11 cellular contexts compared by ENCODE assay signal in the genomic region with DNA sequence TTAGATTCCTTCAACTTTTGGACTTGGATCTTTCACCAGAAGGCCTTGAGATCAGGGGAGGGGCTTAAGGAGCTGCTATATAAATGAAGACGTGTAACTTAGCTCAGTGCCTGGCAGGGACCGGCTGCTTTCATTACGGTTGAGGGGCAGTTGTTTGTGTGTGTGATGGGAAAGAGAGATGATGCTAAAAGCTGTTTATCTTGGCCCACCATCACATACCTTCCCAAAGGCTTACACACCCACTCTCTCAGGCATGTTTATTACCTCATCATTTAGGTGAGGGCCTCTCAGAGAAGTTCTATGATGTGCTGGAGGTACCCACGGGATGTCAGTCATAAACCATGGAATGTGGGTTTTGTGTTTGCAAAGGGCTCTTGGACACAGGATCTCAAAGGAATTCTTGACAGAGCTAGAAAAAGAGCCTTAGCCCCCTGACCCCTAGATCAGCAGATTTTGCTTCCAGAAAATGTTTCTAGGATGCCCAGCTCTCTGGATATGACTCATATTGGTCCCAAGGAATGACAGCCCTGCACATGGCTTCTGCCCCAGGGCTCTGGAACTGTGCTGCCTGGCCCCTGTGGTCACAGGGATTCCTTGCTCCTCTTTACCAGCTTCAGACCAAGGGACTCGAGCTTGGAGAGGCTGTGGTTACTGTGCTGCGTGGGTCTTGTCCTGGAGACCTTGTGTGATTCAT. TPM values are rescaled to one million over a fixed set of nuclear protein-coding genes. Genes with fewer than 3 reads are reported as not detected.
A peak's percentile ranks its signal among the peaks of the same experiment; 100 is the strongest.
DNase-seq lines count a peak whose midpoint lies in the region; ATAC-seq lines count a peak whose summit lies in the region.
"Had no signal": no experiment of that assay in that cellular context is flagged by ENCODE, and none has a peak within 500 bp of the region (broad histone marks: within the 10 kb centered on the region; RNA-seq: fewer than 3 reads in every experiment).

No MANE protein-coding gene starts in this region.

- H3K27ac Mint-ChIP-seq in dendritic cell treated with granulocyte-macrophage colony-stimulating factor and Interleukin-4, amounts not matched to agents 40 ng/mL and 50 ng/mL, for 4 days: peak overlapping the region; percentile 20
- H3K27ac Mint-ChIP-seq in activated T-helper 1 cell treated with anti-CD3 and anti-CD28 coated beads, Interleukin-12 subunit alpha, Interleukin-12 subunit beta, Interleukin-2, Interleukin-4 antibody, amounts not matched to agents 30 ng/mL and 10 ng/mL and 1 ng/mL, durations not matched to agents 14 hours and 24 hours and 36 hours: no peak overlapping the region

- DNase-seq in right cardiac atrium: no peak
- no peak for DNase-seq in Right ventricle myocardium superior
- peak; percentile 94 for DNase-seq in myocyte (ENCODE audit: low read depth)
- no peak for DNase-seq in activated T-helper 1 cell treated with anti-CD3 and anti-CD28 coated beads, Interleukin-12 subunit alpha, Interleukin-12 subunit beta, Interleukin-2, Interleukin-4 antibody, amounts not matched to agents 30 ng/mL and 10 ng/mL and 1 ng/mL, durations not matched to agents 14 hours and 24 hours and 36 hours (ENCODE audit: low spot score)
- no peak for DNase-seq in NCI-H187 (lab: John Stamatoyannopoulos, UW)
- no peak for DNase-seq in NCI-H82 treated with DMSO at 0.1 percent for 48 hours (lab: John Stamatoyannopoulos, UW; ENCODE audit: unreplicated experiment)
- DNase-seq: CD4-positive, CD25-positive, alpha-beta regulatory T cell; Kasumi-1 had no signal

- WGBS in right cardiac atrium: 71% methylated on average over 6 of the region's 6 CpGs

- peaks cover 44% of the 10 kb centered on the region for H3K4me1 Mint-ChIP-seq in dendritic cell treated with granulocyte-macrophage colony-stimulating factor and Interleukin-4, amounts not matched to agents 40 ng/mL and 50 ng/mL, for 4 days (ENCODE audit: low read depth)
- peaks cover 28% of the 10 kb centered on the region for H3K4me1 Mint-ChIP-seq in activated T-helper 1 cell treated with anti-CD3 and anti-CD28 coated beads, Interleukin-12 subunit alpha, Interleukin-12 subunit beta, Interleukin-2, Interleukin-4 antibody, amounts not matched to agents 30 ng/mL and 10 ng/mL and 1 ng/mL, durations not matched to agents 14 hours and 24 hours and 36 hours (ENCODE audit: low read depth)

- no peaks in the 10 kb centered on the region for H3K9me3 ChIP-seq in right cardiac atrium (ENCODE audit: control insufficient read depth, low read length)

- H3K4me3 ChIP-seq in right cardiac atrium (ENCODE audit: low read length): no peak overlapping the region

- no peak overlapping the region for H3K4me3 Mint-ChIP-seq in dendritic cell treated with granulocyte-macrophage colony-stimulating factor and Interleukin-4, amounts not matched to agents 40 ng/mL and 50 ng/mL, for 4 days
- no peak overlapping the region for H3K4me3 Mint-ChIP-seq in activated T-helper 1 cell treated with anti-CD3 and anti-CD28 coated beads, Interleukin-12 subunit alpha, Interleukin-12 subunit beta, Interleukin-2, Interleukin-4 antibody, amounts not matched to agents 30 ng/mL and 10 ng/mL and 1 ng/mL, durations not matched to agents 14 hours and 24 hours and 36 hours
- H3K4me3 Mint-ChIP-seq: central memory CD8-positive, alpha-beta T cell had no signal

- H3K4me1 ChIP-seq in right cardiac atrium (ENCODE audit: control insufficient read depth, insufficient read depth, low read length): peaks cover 15% of the 10 kb centered on the region

- H3K9me3 Mint-ChIP-seq in dendritic cell treated with granulocyte-macrophage colony-stimulating factor and Interleukin-4, amounts not matched to agents 40 ng/mL and 50 ng/mL, for 4 days: no peaks in the 10 kb centered on the region
- H3K9me3 Mint-ChIP-seq in activated T-helper 1 cell treated with anti-CD3 and anti-CD28 coated beads, Interleukin-12 subunit alpha, Interleukin-12 subunit beta, Interleukin-2, Interleukin-4 antibody, amounts not matched to agents 30 ng/mL and 10 ng/mL and 1 ng/mL, durations not matched to agents 14 hours and 24 hours and 36 hours: no peaks in the 10 kb centered on the region
- H3K9me3 Mint-ChIP-seq: central memory CD8-positive, alpha-beta T cell had no signal

- no peaks in the 10 kb centered on the region for H3K36me3 Mint-ChIP-seq in dendritic cell treated with granulocyte-macrophage colony-stimulating factor and Interleukin-4, amounts not matched to agents 40 ng/mL and 50 ng/mL, for 4 days (ENCODE audit: low read depth)
- H3K36me3 Mint-ChIP-seq in activated T-helper 1 cell treated with anti-CD3 and anti-CD28 coated beads, Interleukin-12 subunit alpha, Interleukin-12 subunit beta, Interleukin-2, Interleukin-4 antibody, amounts not matched to agents 30 ng/mL and 10 ng/mL and 1 ng/mL, durations not matched to agents 14 hours and 24 hours and 36 hours (ENCODE audit: low read depth): peaks cover 5% of the 10 kb centered on the region
- H3K36me3 Mint-ChIP-seq: CD4-positive, CD25-positive, alpha-beta regulatory T cell had no signal

- peak overlapping the region; percentile 81 for H3K27ac ChIP-seq in right cardiac atrium (ENCODE audit: low read length)

- H3K27me3 ChIP-seq in right cardiac atrium (ENCODE audit: control insufficient read depth, insufficient read depth): no peaks in the 10 kb centered on the region

- peak; percentile 4 to 41 for ATAC-seq in right cardiac atrium
- no peak for ATAC-seq in Right ventricle myocardium superior (ENCODE audit: poor library complexity)
- ATAC-seq in HG03045 (IDR thresholded peaks at IDR 0.05; ENCODE audit: unreplicated experiment): no peak

- intact Hi-C loops in right cardiac atrium (cut with DNase I) (no loop called here), Right ventricle myocardium superior (cut with DNase I) (no loop called here)
- intact Hi-C loops in dendritic cell treated with granulocyte-macrophage colony-stimulating factor and Interleukin-4, amounts not matched to agents 40 ng/mL and 50 ng/mL, for 4 days (cut with micrococcal nuclease): no loop called here
- intact Hi-C loops in activated T-helper 1 cell treated with anti-CD3 and anti-CD28 coated beads, Interleukin-12 subunit alpha, Interleukin-12 subunit beta, Interleukin-2, Interleukin-4 antibody, amounts not matched to agents 30 ng/mL and 10 ng/mL and 1 ng/mL, durations not matched to agents 14 hours and 24 hours and 36 hours (cut with micrococcal nuclease): no loop called here

- peaks cover 27% of the 10 kb centered on the region for H3K27me3 Mint-ChIP-seq in dendritic cell treated with granulocyte-macrophage colony-stimulating factor and Interleukin-4, amounts not matched to agents 40 ng/mL and 50 ng/mL, for 4 days
- H3K27me3 Mint-ChIP-seq in activated T-helper 1 cell treated with anti-CD3 and anti-CD28 coated beads, Interleukin-12 subunit alpha, Interleukin-12 subunit beta, Interleukin-2, Interleukin-4 antibody, amounts not matched to agents 30 ng/mL and 10 ng/mL and 1 ng/mL, durations not matched to agents 14 hours and 24 hours and 36 hours (ENCODE audit: insufficient read depth): no peaks in the 10 kb centered on the region
- H3K27me3 Mint-ChIP-seq: central memory CD8-positive, alpha-beta T cell had no signal

RNA-seq across cellular contexts. Expression of a gene that starts 15.9 kb away (rescaled TPM):
- total RNA-seq in right cardiac atrium (10 to 100 TPM; 29.2 to 40.5 (median 30.5) TPM), Right ventricle myocardium superior (17.3 TPM), myocyte (24.4 and 31.0 TPM in 2 replicates)
- 9.9 TPM for polyA plus RNA-seq in right cardiac atrium
- 28.7 TPM for polyA plus RNA-seq in myocyte (2012)
- total RNA-seq in activated T-helper 1 cell treated with anti-CD3 and anti-CD28 coated beads, Interleukin-12 subunit alpha, Interleukin-12 subunit beta, Interleukin-2, Interleukin-4 antibody, amounts not matched to agents 30 ng/mL and 10 ng/mL and 1 ng/mL, durations not matched to agents 14 hours and 24 hours and 36 hours: 80.2 and 80.4 TPM in 2 replicates

Comparison
In these comparisons a context has a peak if more than half of its experiments do, and no peak if none do; other contexts are left out.
1. ATAC-seq: peak in right cardiac atrium (2 of 2); none in Right ventricle myocardium superior (single experiment) and HG03045 (single experiment).